In genomic region chr5:149381986-149382338, GRCh38 we compare ENCODE assay signal across 8 cellular contexts. TPM values are rescaled to one million over a fixed set of nuclear protein-coding genes. Genes with fewer than 3 reads are reported as not detected.
DNase-seq lines count a peak whose midpoint lies in the region; ATAC-seq and TF ChIP-seq lines count a peak whose summit lies in the region.

No MANE protein-coding gene starts in this region.

- H3K9me3 ChIP-seq in OCI-LY3 (ENCODE audit: insufficient read depth, low read length) = no peaks in the 10 kb centered on the region
- no peaks in the 10 kb centered on the region for H3K9me3 ChIP-seq in naive thymus-derived CD4-positive, alpha-beta T cell (ENCODE audit: control insufficient read depth in 2 of 3, low read length in 3 of 3)

- ATAC-seq in GM18505 (IDR thresholded peaks at IDR 0.05; ENCODE audit: unreplicated experiment) = peak; percentile 78
- peak; percentile 85 for ATAC-seq in HG03175 (IDR thresholded peaks at IDR 0.05; ENCODE audit: unreplicated experiment)
- ATAC-seq in esophagus mucosa = peak; percentile 79
- peak; percentile 85 for ATAC-seq in naive thymus-derived CD4-positive, alpha-beta T cell
- peak; percentile 93 to 94 for ATAC-seq in stimulated activated naive B cell treated with anti-CD40 and anti-IgM and Interleukin-4, amounts not matched to agents 10 μg/mL and 1 μg/mL and 100 μg/mL, for 72 hours (replicated peaks)

- no peak overlapping the region for H3K27ac ChIP-seq in OCI-LY3 (ENCODE audit: low read length)
- H3K27ac ChIP-seq in naive thymus-derived CD4-positive, alpha-beta T cell (ENCODE audit: low read depth, low read length) = no peak overlapping the region

- H3K9ac ChIP-seq in OCI-LY3 (ENCODE audit: low read length) = no peak overlapping the region

- H3K27ac Mint-ChIP-seq in naive thymus-derived CD4-positive, alpha-beta T cell = no peak overlapping the region
- no peak overlapping the region for H3K27ac Mint-ChIP-seq in stimulated activated naive B cell treated with anti-CD40 and anti-IgM and Interleukin-4, amounts not matched to agents 10 μg/mL and 1 μg/mL and 100 μg/mL, for 72 hours

- H3K27me3 ChIP-seq in OCI-LY3 (ENCODE audit: low read depth, low read length) = no peaks in the 10 kb centered on the region
- H3K27me3 ChIP-seq in naive thymus-derived CD4-positive, alpha-beta T cell (ENCODE audit: control insufficient read depth in 2 of 2, insufficient read depth in 2 of 2, low read length in 2 of 2) = no peaks in the 10 kb centered on the region

- CTCF ChIA-PET in naive thymus-derived CD4-positive, alpha-beta T cell (lab: Charles Lee) = interaction anchor here (0.7 to 4.1 kb wide), 16 partner anchors 9 to 188 kb away, joined by 3 to 30 read pairs (median 4); partner anchors contain the start of gene PCYOX1L

- intact Hi-C loops in naive thymus-derived CD4-positive, alpha-beta T cell (cut with micrococcal nuclease) = loop anchor here (1.0 kb wide), 4 partner anchors 52 to 236 kb away; no protein-coding TSS in a partner anchor

- H3K27me3 Mint-ChIP-seq in naive thymus-derived CD4-positive, alpha-beta T cell = no peaks in the 10 kb centered on the region
- H3K27me3 Mint-ChIP-seq in stimulated activated naive B cell treated with anti-CD40 and anti-IgM and Interleukin-4, amounts not matched to agents 10 μg/mL and 1 μg/mL and 100 μg/mL, for 72 hours = peaks cover 0 to 4% of the 10 kb centered on the region in 2 donors

- peak; percentile 73 for TF ChIP-seq CTCF in OCI-LY3 (IDR thresholded peaks at IDR 0.05; ENCODE audit: low read depth, low read length)

- POLR2A ChIA-PET in naive thymus-derived CD4-positive, alpha-beta T cell (lab: Charles Lee) = no interaction called here

- 0 out of 2 replicates have a peak overlapping the region, but pooled peaks have one; percentile 70 for H2AFZ ChIP-seq in OCI-LY3 (ENCODE audit: low read depth, low read length)

- H3K4me3 Mint-ChIP-seq in naive thymus-derived CD4-positive, alpha-beta T cell = peak overlapping the region in 1 of 10 donors; percentile 46
- H3K4me3 Mint-ChIP-seq in stimulated activated naive B cell treated with anti-CD40 and anti-IgM and Interleukin-4, amounts not matched to agents 10 μg/mL and 1 μg/mL and 100 μg/mL, for 72 hours = no peak overlapping the region

- no peak overlapping the region for H3K4me3 ChIP-seq in OCI-LY3 (ENCODE audit: low read length)
- H3K4me3 ChIP-seq in naive thymus-derived CD4-positive, alpha-beta T cell (ENCODE audit: low read length) = no peak overlapping the region

- H3K4me1 ChIP-seq in OCI-LY3 (ENCODE audit: low read length) = no peaks in the 10 kb centered on the region
- no peaks in the 10 kb centered on the region for H3K4me1 ChIP-seq in naive thymus-derived CD4-positive, alpha-beta T cell (ENCODE audit: control insufficient read depth in 2 of 2, insufficient read depth in 2 of 2, low read length in 2 of 2)

- no peaks in the 10 kb centered on the region for H4K20me1 ChIP-seq in OCI-LY3 (ENCODE audit: insufficient read depth, low read length)

- no peaks in the 10 kb centered on the region for H3K9me3 Mint-ChIP-seq in naive thymus-derived CD4-positive, alpha-beta T cell
- H3K9me3 Mint-ChIP-seq in stimulated activated naive B cell treated with anti-CD40 and anti-IgM and Interleukin-4, amounts not matched to agents 10 μg/mL and 1 μg/mL and 100 μg/mL, for 72 hours = no peaks in the 10 kb centered on the region

- peak overlapping the region; percentile 27; the same call in 1 of the 2 replicates for H3K4me2 ChIP-seq in OCI-LY3 (ENCODE audit: low read length)

- DNase-seq in A172 (ENCODE audit: low spot score) = peak; percentile 64
- peak; percentile 76 for DNase-seq in activated T-cell treated with anti-CD3 and anti-CD28 coated beads, Interleukin-2, amount 50 U/mL, for 1 hour
- DNase-seq in naive thymus-derived CD4-positive, alpha-beta T cell = peak; percentile 41 to 76 (median 62)
- peak; percentile 50 for DNase-seq in stimulated activated naive B cell treated with anti-CD40 and anti-IgM and Interleukin-4, amounts not matched to agents 10 μg/mL and 1 μg/mL and 100 μg/mL, for 72 hours

- H3K36me3 Mint-ChIP-seq in naive thymus-derived CD4-positive, alpha-beta T cell = peaks cover 0 to 5% (median 5%) of the 10 kb centered on the region in 5 donors
- peaks cover 0 to 4% of the 10 kb centered on the region in 2 donors for H3K36me3 Mint-ChIP-seq in stimulated activated naive B cell treated with anti-CD40 and anti-IgM and Interleukin-4, amounts not matched to agents 10 μg/mL and 1 μg/mL and 100 μg/mL, for 72 hours

- TF ChIP-seq POLR2A in GM18505 (IDR thresholded peaks at IDR 0.05; ENCODE audit: borderline replicate concordance, extremely low read depth, insufficient read depth, insufficient read length) = no peak

- H3K4me1 Mint-ChIP-seq in naive thymus-derived CD4-positive, alpha-beta T cell = peaks cover 0 to 5% (median 4%) of the 10 kb centered on the region in 7 donors
- peaks cover 3 to 8% of the 10 kb centered on the region in 2 donors for H3K4me1 Mint-ChIP-seq in stimulated activated naive B cell treated with anti-CD40 and anti-IgM and Interleukin-4, amounts not matched to agents 10 μg/mL and 1 μg/mL and 100 μg/mL, for 72 hours

- H3K79me2 ChIP-seq in OCI-LY3 (ENCODE audit: low read length) = no peaks in the 10 kb centered on the region

- no peaks in the 10 kb centered on the region for H3K36me3 ChIP-seq in OCI-LY3 (replicated peaks; ENCODE audit: low read depth, low read length)
- no peaks in the 10 kb centered on the region for H3K36me3 ChIP-seq in naive thymus-derived CD4-positive, alpha-beta T cell (ENCODE audit: control insufficient read depth in 2 of 3, insufficient read depth in 3 of 3, low read length in 3 of 3)

RNA-seq across cellular contexts. Expression of gene IL17B, which starts 2.9 kb away (rescaled TPM):
- total RNA-seq in A172 (2014; rRNA removed; shearing (Covaris generic)) = not detected in 2 replicates
- 0.28 TPM for total RNA-seq in esophagus mucosa
- total RNA-seq in naive thymus-derived CD4-positive, alpha-beta T cell = not detected
- polyA plus RNA-seq in naive thymus-derived CD4-positive, alpha-beta T cell = not detected

RNA-seq across cellular contexts. Expression of gene PCYOX1L, which starts 24.1 kb away (rescaled TPM):
- total RNA-seq in A172 (2014; rRNA removed; shearing (Covaris generic)) = 15.7 and 19.7 TPM in 2 replicates
- total RNA-seq in esophagus mucosa = 6.5 TPM
- 10 to 100 TPM; 29.7 to 53.7 (median 36.3) TPM for total RNA-seq in naive thymus-derived CD4-positive, alpha-beta T cell
- polyA plus RNA-seq in naive thymus-derived CD4-positive, alpha-beta T cell = 10 to 100 TPM; 12.7 to 21.1 TPM

RNA-seq across cellular contexts. Expression of gene GRPEL2, which starts 36.7 kb away (rescaled TPM):
- 23.3 and 28.3 TPM in 2 replicates for total RNA-seq in A172 (2014; rRNA removed; shearing (Covaris generic))
- total RNA-seq in esophagus mucosa = 49.6 TPM
- 10 to 100 TPM; 12.0 to 40.1 (median 32.2) TPM for total RNA-seq in naive thymus-derived CD4-positive, alpha-beta T cell
- 1 to 10 TPM; 5.9 to 7.5 TPM for polyA plus RNA-seq in naive thymus-derived CD4-positive, alpha-beta T cell
